In genomic region chr11:95680169-95680929, GRCh38 we compare ENCODE assay signal across 9 cellular contexts.
DNase-seq lines count a peak whose midpoint lies in the region; ATAC-seq, FAIRE-seq and TF ChIP-seq lines count a peak whose summit lies in the region.
"Had no signal": no experiment of that assay in that cellular context is flagged by ENCODE, and none has a peak within 500 bp of the region (broad histone marks: within the 10 kb centered on the region; RNA-seq: fewer than 3 reads in every experiment).

No MANE protein-coding gene starts in this region.

- POLR2A ChIA-PET in activated CD4-positive, alpha-beta T cell treated with anti-CD3 and anti-CD28 coated beads for 36 hours (lab: Charles Lee): no interaction called here

- H3K4me3 Mint-ChIP-seq in activated CD4-positive, alpha-beta T cell treated with anti-CD3 and anti-CD28 coated beads for 36 hours: no peak overlapping the region
- no peak overlapping the region for H3K4me3 Mint-ChIP-seq in stimulated activated naive B cell treated with anti-CD40 and anti-IgM and Interleukin-4, amounts not matched to agents 10 μg/mL and 1 μg/mL and 100 μg/mL, for 72 hours

- peaks cover 81% of the 10 kb centered on the region for H3K4me1 Mint-ChIP-seq in activated CD4-positive, alpha-beta T cell treated with anti-CD3 and anti-CD28 coated beads for 36 hours
- peaks cover 13 to 39% of the 10 kb centered on the region in 2 donors for H3K4me1 Mint-ChIP-seq in stimulated activated naive B cell treated with anti-CD40 and anti-IgM and Interleukin-4, amounts not matched to agents 10 μg/mL and 1 μg/mL and 100 μg/mL, for 72 hours

- no peak for DNase-seq in activated CD4-positive, alpha-beta T cell treated with anti-CD3 and anti-CD28 coated beads for 36 hours
- no peak for DNase-seq in activated CD4-positive, alpha-beta T cell treated with anti-CD3 and anti-CD28 coated beads for 48 hours
- DNase-seq in astrocyte of the cerebellum (ENCODE audit: low read depth): peak; percentile 69
- DNase-seq in non-pigmented ciliary epithelial cell (ENCODE audit: low read depth): peak; percentile 61
- no peak for DNase-seq in NCI-H1694 (lab: John Stamatoyannopoulos, UW)
- no peak for DNase-seq in stimulated activated naive B cell treated with anti-CD40 and anti-IgM and Interleukin-4, amounts not matched to agents 10 μg/mL and 1 μg/mL and 100 μg/mL, for 72 hours
- no peak for DNase-seq in urothelium cell line (ENCODE audit: low spot score)

- peaks cover 1% of the 10 kb centered on the region for H3K9me3 Mint-ChIP-seq in activated CD4-positive, alpha-beta T cell treated with anti-CD3 and anti-CD28 coated beads for 36 hours (ENCODE audit: low read depth)
- H3K9me3 Mint-ChIP-seq in stimulated activated naive B cell treated with anti-CD40 and anti-IgM and Interleukin-4, amounts not matched to agents 10 μg/mL and 1 μg/mL and 100 μg/mL, for 72 hours: peaks cover 0 to 2% of the 10 kb centered on the region in 2 donors

- H3K27ac Mint-ChIP-seq in activated CD4-positive, alpha-beta T cell treated with anti-CD3 and anti-CD28 coated beads for 36 hours: peak overlapping the region; percentile 35
- H3K27ac Mint-ChIP-seq in stimulated activated naive B cell treated with anti-CD40 and anti-IgM and Interleukin-4, amounts not matched to agents 10 μg/mL and 1 μg/mL and 100 μg/mL, for 72 hours: no peak overlapping the region

- intact Hi-C loops in activated CD4-positive, alpha-beta T cell treated with anti-CD3 and anti-CD28 coated beads for 36 hours (cut with DNase I, micrococcal nuclease): loop anchor here (5.0 to 10.0 kb wide), 3 partner anchors 37 to 514 kb away; no protein-coding TSS in a partner anchor

- CTCF ChIA-PET in activated CD4-positive, alpha-beta T cell treated with anti-CD3 and anti-CD28 coated beads for 36 hours (lab: Charles Lee): interaction anchor here (0.6 to 1.7 kb wide), 10 partner anchors 8 to 479 kb away, joined by 3 to 4 read pairs (median 3); no protein-coding TSS in a partner anchor

- peak; percentile 28 for ATAC-seq in activated CD4-positive, alpha-beta T cell treated with anti-CD3 and anti-CD28 coated beads for 36 hours
- ATAC-seq in HG03045 (IDR thresholded peaks at IDR 0.05; ENCODE audit: unreplicated experiment): peak; percentile 75
- ATAC-seq in stimulated activated naive B cell treated with anti-CD40 and anti-IgM and Interleukin-4, amounts not matched to agents 10 μg/mL and 1 μg/mL and 100 μg/mL, for 72 hours (replicated peaks): no peak

- no peaks in the 10 kb centered on the region for H3K36me3 Mint-ChIP-seq in activated CD4-positive, alpha-beta T cell treated with anti-CD3 and anti-CD28 coated beads for 36 hours (ENCODE audit: low read depth)
- peaks cover 0 to 1% of the 10 kb centered on the region in 2 donors for H3K36me3 Mint-ChIP-seq in stimulated activated naive B cell treated with anti-CD40 and anti-IgM and Interleukin-4, amounts not matched to agents 10 μg/mL and 1 μg/mL and 100 μg/mL, for 72 hours

- no peak for TF ChIP-seq CTCF in astrocyte of the cerebellum (IDR thresholded peaks at IDR 0.05; ENCODE audit: low read depth, low read length, missing control alignments)

- in situ Hi-C loops in astrocyte of the cerebellum (cut with HindIII; ENCODE audit: low sequenced_read_pairs): no loop called here

- no peak for FAIRE-seq in urothelium cell line (lab: Jason Lieb, UNC)
- FAIRE-seq: TTC549 had no signal

- no peak overlapping the region for H3K4me3 ChIP-seq in astrocyte of the cerebellum (ENCODE audit: low read depth, low read length)

- H3K27me3 Mint-ChIP-seq in activated CD4-positive, alpha-beta T cell treated with anti-CD3 and anti-CD28 coated beads for 36 hours: no peaks in the 10 kb centered on the region
- no peaks in the 10 kb centered on the region for H3K27me3 Mint-ChIP-seq in stimulated activated naive B cell treated with anti-CD40 and anti-IgM and Interleukin-4, amounts not matched to agents 10 μg/mL and 1 μg/mL and 100 μg/mL, for 72 hours

Comparison
In these comparisons a context has a peak if more than half of its experiments do, and no peak if none do; other contexts are left out.
1. ATAC-seq: peak in activated CD4-positive, alpha-beta T cell treated with anti-CD3 and anti-CD28 coated beads for 36 hours (single experiment) and HG03045 (single experiment); none in stimulated activated naive B cell treated with anti-CD40 and anti-IgM and Interleukin-4, amounts not matched to agents 10 μg/mL and 1 μg/mL and 100 μg/mL, for 72 hours (0 of 2).
2. DNase-seq: peak in astrocyte of the cerebellum (single experiment) and non-pigmented ciliary epithelial cell (single experiment); none in activated CD4-positive, alpha-beta T cell treated with anti-CD3 and anti-CD28 coated beads for 36 hours (single experiment), activated CD4-positive, alpha-beta T cell treated with anti-CD3 and anti-CD28 coated beads for 48 hours (single experiment), NCI-H1694 (single experiment), stimulated activated naive B cell treated with anti-CD40 and anti-IgM and Interleukin-4, amounts not matched to agents 10 μg/mL and 1 μg/mL and 100 μg/mL, for 72 hours (single experiment) and urothelium cell line (single experiment).